In genomic region chr4:125522992-125523391, GRCh38 we compare ENCODE assay signal across 16 cellular contexts.
"Had no signal": no experiment of that assay in that cellular context is flagged by ENCODE, and none has a peak within 500 bp of the region (broad histone marks: within the 10 kb centered on the region; RNA-seq: fewer than 3 reads in every experiment).

No MANE protein-coding gene starts in this region.

- H3K4me3 ChIP-seq: left lung, ovary, thoracic aorta had no signal

- H3K9me3 Mint-ChIP-seq: activated naive CD8-positive, alpha-beta T cell treated with anti-CD3 and anti-CD28 coated beads for 36 hours; nephron had no signal

- H3K27me3 ChIP-seq: left lung, ovary had no signal

- H3K27ac Mint-ChIP-seq: activated naive CD8-positive, alpha-beta T cell treated with anti-CD3 and anti-CD28 coated beads for 36 hours; memory B cell; stimulated activated naive CD8-positive, alpha-beta T cell treated with anti-CD3 and anti-CD28 coated beads, Interleukin-15, amount 100 ng/mL, for 72 hours had no signal

- H3K36me3 Mint-ChIP-seq: activated naive CD8-positive, alpha-beta T cell treated with anti-CD3 and anti-CD28 coated beads for 36 hours; memory B cell had no signal

- H3K27me3 Mint-ChIP-seq: activated naive CD8-positive, alpha-beta T cell treated with anti-CD3 and anti-CD28 coated beads for 36 hours; memory B cell; stimulated activated naive CD8-positive, alpha-beta T cell treated with anti-CD3 and anti-CD28 coated beads, Interleukin-15, amount 100 ng/mL, for 72 hours had no signal

- H3K4me1 Mint-ChIP-seq: activated naive CD8-positive, alpha-beta T cell treated with anti-CD3 and anti-CD28 coated beads for 36 hours; memory B cell; stimulated activated naive CD8-positive, alpha-beta T cell treated with anti-CD3 and anti-CD28 coated beads, Interleukin-15, amount 100 ng/mL, for 72 hours had no signal

- H3K4me3 Mint-ChIP-seq: activated naive CD8-positive, alpha-beta T cell treated with anti-CD3 and anti-CD28 coated beads for 36 hours; activated T-cell treated with anti-CD3 and anti-CD28 coated beads, Interleukin-2, amount 50 U/mL, for 4 hours; memory B cell; nephron; stimulated activated naive CD8-positive, alpha-beta T cell treated with anti-CD3 and anti-CD28 coated beads, Interleukin-15, amount 100 ng/mL, for 72 hours had no signal

- H3K9me3 ChIP-seq: left lung, ovary, thoracic aorta had no signal

- H3K36me3 ChIP-seq: left lung, ovary, thoracic aorta had no signal

- H3K27ac ChIP-seq: left lung, ovary, thoracic aorta had no signal

- DNase-seq: activated CD4-positive, alpha-beta T cell treated with anti-CD3 and anti-CD28 coated beads, Interleukin-2, amount 50 U/mL, for 48 hours; activated CD4-positive, CD25-positive, alpha-beta regulatory T cell treated with anti-CD3 and anti-CD28 coated beads, Interleukin-2, amount 50 U/mL, for 72 hours; activated effector memory CD4-positive, alpha-beta T cell treated with anti-CD3 and anti-CD28 coated beads, Interleukin-2, amount 50 U/mL, for 16 hours; activated naive CD8-positive, alpha-beta T cell treated with anti-CD3 and anti-CD28 coated beads for 36 hours; activated T-cell treated with anti-CD3 and anti-CD28 coated beads, Interleukin-2, amount 50 U/mL, for 4 hours; anterior cingulate cortex; cerebellar nuclear complex; dermis blood vessel endothelial cell; stimulated activated CD4-positive, alpha-beta T cell treated with anti-CD3 and anti-CD28 coated beads, Interleukin-15, amount 100 ng/mL, for 24 hours; stimulated activated CD4-positive, alpha-beta T cell treated with anti-CD3 and anti-CD28 coated beads, Interleukin-4, amount 100 ng/mL, for 24 hours; stimulated activated naive CD8-positive, alpha-beta T cell treated with anti-CD3 and anti-CD28 coated beads, Interleukin-15, amount 100 ng/mL, for 72 hours had no signal
